In the genomic region with DNA sequence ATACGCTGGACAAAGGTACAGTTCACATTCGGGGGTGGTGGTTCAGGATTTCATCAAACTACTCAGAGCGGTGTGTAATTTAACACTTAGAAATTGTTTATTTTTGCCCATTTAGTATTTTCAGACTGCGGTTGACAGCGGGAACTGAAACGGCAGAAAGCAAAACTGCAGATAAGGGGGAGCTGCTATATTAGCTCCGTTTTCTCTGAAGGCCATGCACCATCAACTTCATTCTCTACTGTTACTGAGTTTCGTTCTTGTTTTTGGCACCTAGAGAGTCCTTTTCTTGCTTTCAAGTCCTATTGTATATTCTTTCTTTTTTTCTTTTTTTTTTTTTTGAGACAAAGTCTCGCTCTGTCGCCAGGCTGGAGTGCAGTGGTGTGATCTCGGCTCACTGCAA, we compare ENCODE assay signal across 23 cellular contexts.
DNase-seq lines count a peak whose midpoint lies in the region; ATAC-seq lines count a peak whose summit lies in the region.
"Had no signal": no experiment of that assay in that cellular context is flagged by ENCODE, and none has a peak within 500 bp of the region (broad histone marks: within the 10 kb centered on the region; RNA-seq: fewer than 3 reads in every experiment).

No MANE protein-coding gene starts in this region.

- ATAC-seq in GM18868 (IDR thresholded peaks at IDR 0.05; ENCODE audit: unreplicated experiment), result peak; percentile 96
- peak; percentile 61 for ATAC-seq in GM21515 (IDR thresholded peaks at IDR 0.05; ENCODE audit: unreplicated experiment)
- peak; percentile 66 for ATAC-seq in HG03442 (IDR thresholded peaks at IDR 0.05; ENCODE audit: unreplicated experiment)
- ATAC-seq in HG03097 (IDR thresholded peaks at IDR 0.05; ENCODE audit: low FRiP score, unreplicated experiment), result no peak
- ATAC-seq: GM12878, T-cell had no signal

- no peak for DNase-seq in GM19238 (ENCODE audit: insufficient read length, low spot score)
- DNase-seq in NCI-H1092 (lab: John Stamatoyannopoulos, UW), result no peak
- no peak for DNase-seq in NK-92 (lab: John Stamatoyannopoulos, UW; ENCODE audit: unreplicated experiment)
- DNase-seq: BE2C; CD4-positive, CD25-positive, alpha-beta regulatory T cell; EL; H9; HFFc6; IMR-90; NCI-H1105; NCI-H146; NCI-H2029; NCI-H226; NCI-H510A treated with DMSO at 0.1 percent for 48 hours; NCI-H774; OCI-M1; SJCRH30; T-cell had no signal
